Comparison of ENCODE assay signal across 8 cellular contexts in genomic region chr2:69914235-69915049, GRCh38. TPM values are rescaled to one million over a fixed set of nuclear protein-coding genes. Genes with fewer than 3 reads are reported as not detected.
DNase-seq lines count a peak whose midpoint lies in the region; ATAC-seq, FAIRE-seq and TF ChIP-seq lines count a peak whose summit lies in the region.

No MANE protein-coding gene starts in this region.

- peak overlapping the region; percentile 93 for H3K27ac Mint-ChIP-seq in activated CD4-positive, alpha-beta T cell treated with anti-CD3 and anti-CD28 coated beads, Interleukin-2, amount 10 ng/mL, durations not matched to agents 24 days and 14 days

- H3K4me3 Mint-ChIP-seq in activated CD4-positive, alpha-beta T cell treated with anti-CD3 and anti-CD28 coated beads, Interleukin-2, amount 10 ng/mL, durations not matched to agents 24 days and 14 days = peak overlapping the region; percentile 86

- peaks cover 29% of the 10 kb centered on the region for H3K4me1 Mint-ChIP-seq in activated CD4-positive, alpha-beta T cell treated with anti-CD3 and anti-CD28 coated beads, Interleukin-2, amount 10 ng/mL, durations not matched to agents 24 days and 14 days

- H3K4me1 ChIP-seq in BLaER1 = peaks cover 16% of the 10 kb centered on the region

- peak overlapping the region; percentile 89 for H3K4me3 ChIP-seq in BLaER1
- H3K4me3 ChIP-seq in coronary artery = peak overlapping the region; percentile 97

- H3K36me3 ChIP-seq in BLaER1 = peaks cover 11% of the 10 kb centered on the region

- TF ChIP-seq CTCF in coronary artery (IDR thresholded peaks at IDR 0.05) = no peak

- peak overlapping the region; percentile 93 for H3K27ac ChIP-seq in BLaER1
- H3K27ac ChIP-seq in coronary artery = peak overlapping the region; percentile 95

- peaks cover 21% of the 10 kb centered on the region for H3K36me3 Mint-ChIP-seq in activated CD4-positive, alpha-beta T cell treated with anti-CD3 and anti-CD28 coated beads, Interleukin-2, amount 10 ng/mL, durations not matched to agents 24 days and 14 days (ENCODE audit: low read depth)

- peaks cover 32% of the 10 kb centered on the region for H3K27me3 ChIP-seq in BLaER1

- intact Hi-C loops in activated CD4-positive, alpha-beta T cell treated with anti-CD3 and anti-CD28 coated beads, Interleukin-2, amount 10 ng/mL, durations not matched to agents 24 days and 14 days (cut with micrococcal nuclease) = loop anchor here (1.0 to 10.0 kb wide), 11 partner anchors 18 to 378 kb away; partner anchors contain the start of genes AAK1, PCBP1, SNRPG and TIA1
- intact Hi-C loops in left colon (cut with DNase I, micrococcal nuclease) = loop anchor here (5.0 kb wide), 2 partner anchors 158 to 228 kb away; no protein-coding TSS in a partner anchor

- H3K9me3 Mint-ChIP-seq in activated CD4-positive, alpha-beta T cell treated with anti-CD3 and anti-CD28 coated beads, Interleukin-2, amount 10 ng/mL, durations not matched to agents 24 days and 14 days = no peaks in the 10 kb centered on the region

- no peaks in the 10 kb centered on the region for H3K9me3 ChIP-seq in BLaER1

- peak overlapping the region; percentile 100 for H3K4me2 ChIP-seq in BLaER1

- FAIRE-seq in GM19239 (lab: Jason Lieb, UNC) = peak; percentile 99

- peak overlapping the region; percentile 90 for H3K9ac ChIP-seq in BLaER1

- no peaks in the 10 kb centered on the region for H3K27me3 Mint-ChIP-seq in activated CD4-positive, alpha-beta T cell treated with anti-CD3 and anti-CD28 coated beads, Interleukin-2, amount 10 ng/mL, durations not matched to agents 24 days and 14 days

- peak; percentile 89 for DNase-seq in GM19239 (ENCODE audit: insufficient read length, low spot score)
- peak; percentile 98 for DNase-seq in NCI-H524 treated with DMSO at 0.1 percent for 48 hours (lab: John Stamatoyannopoulos, UW)
- DNase-seq in activated CD4-positive, alpha-beta T cell treated with anti-CD3 and anti-CD28 coated beads, Interleukin-2, amount 10 ng/mL, durations not matched to agents 24 days and 14 days = peak; percentile 100
- peak; percentile 100 for DNase-seq in coronary artery (ENCODE audit: low spot score)
- peak; percentile 99 to 100 for DNase-seq in left colon
- peak; percentile 100 for DNase-seq in stimulated activated CD4-positive, alpha-beta T cell treated with anti-CD3 and anti-CD28 coated beads, Interleukin-1b, Interleukin-23, amount 100 ng/mL, for 48 hours

- peaks cover 19% of the 10 kb centered on the region for H4K20me1 ChIP-seq in BLaER1

- ATAC-seq in HG03457 (IDR thresholded peaks at IDR 0.05; ENCODE audit: unreplicated experiment) (peak; percentile 81), left colon (peak; percentile 81)

RNA-seq across cellular contexts. Expression of gene MXD1, which starts 0.5 kb away (rescaled TPM):
- 11.7 and 12.6 TPM in 2 replicates for total RNA-seq in activated CD4-positive, alpha-beta T cell treated with anti-CD3 and anti-CD28 coated beads, Interleukin-2, amount 10 ng/mL, durations not matched to agents 24 days and 14 days
- total RNA-seq in left colon = 100 to 1,000 TPM; 136 to 244 TPM

RNA-seq across cellular contexts. Expression of gene SNRNP27, which starts 20.7 kb away (rescaled TPM):
- 61.1 and 63.3 TPM in 2 replicates for total RNA-seq in activated CD4-positive, alpha-beta T cell treated with anti-CD3 and anti-CD28 coated beads, Interleukin-2, amount 10 ng/mL, durations not matched to agents 24 days and 14 days
- 10 to 100 TPM; 30.7 to 32.7 TPM for total RNA-seq in left colon

RNA-seq across cellular contexts. Expression of gene ASPRV1, which starts 47.0 kb away (rescaled TPM):
- 0.75 and 1.4 TPM in 2 replicates for total RNA-seq in activated CD4-positive, alpha-beta T cell treated with anti-CD3 and anti-CD28 coated beads, Interleukin-2, amount 10 ng/mL, durations not matched to agents 24 days and 14 days
- 1 to 10 TPM in 1 of 2 donors, under 1 TPM in 1; 0.43 to 1.2 TPM for total RNA-seq in left colon

Comparison
In these comparisons a context has a peak if more than half of its experiments do, and no peak if none do; other contexts are left out.
1. Peak in every context shown above with its lines: DNase-seq, ATAC-seq, H3K4me3 ChIP-seq and H3K27ac ChIP-seq.
2. RNA of gene MXD1, which starts 0.5 kb away (total RNA-seq): 136 to 244 TPM in left colon; 11.7 to 12.6 TPM in activated CD4-positive, alpha-beta T cell treated with anti-CD3 and anti-CD28 coated beads, Interleukin-2, amount 10 ng/mL, durations not matched to agents 24 days and 14 days; every median in the first group is over 10 times any median in the second.